1 cellular context compared by ENCODE assay signal in the genomic region with DNA sequence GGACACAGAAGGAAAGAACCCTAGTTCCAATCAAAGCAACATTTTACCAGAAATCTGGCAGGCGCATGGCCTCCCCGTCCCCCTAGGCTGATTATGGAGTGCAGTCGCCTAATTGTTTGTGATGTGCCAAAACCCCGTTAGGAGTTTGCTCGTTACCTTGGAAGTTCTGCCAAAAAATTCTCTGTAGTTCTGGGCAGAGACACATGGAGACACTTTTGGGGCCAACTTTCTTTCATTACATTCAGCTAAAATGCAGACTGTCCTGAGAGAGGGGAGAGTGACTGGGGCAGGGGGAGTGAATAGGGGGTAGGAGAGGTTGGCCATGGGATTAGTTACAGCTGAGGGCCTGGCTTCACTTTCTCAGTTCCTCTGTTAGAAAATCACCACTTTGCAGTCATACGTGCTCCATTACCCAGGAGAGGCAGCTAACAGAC.
TF ChIP-seq lines count a peak whose summit lies in the region.

No MANE protein-coding gene starts in this region.

TF ChIP-seq in IMR-90, 13 proteins besides CTCF, POLR2A, EP300 and RAD21:
- no peak for TF ChIP-seq RCOR1 (IDR thresholded peaks at IDR 0.05; ENCODE audit: insufficient replicate concordance, low read length)
- no peak for TF ChIP-seq FOS (IDR thresholded peaks at IDR 0.05; ENCODE audit: low read depth, low read length)
- TF ChIP-seq ELK1 (IDR thresholded peaks at IDR 0.05; ENCODE audit: borderline replicate concordance, low read depth, low read length) = no peak
- no peak for TF ChIP-seq NFE2L2 (IDR thresholded peaks at IDR 0.05; ENCODE audit: low read depth, low read length)
- no peak for TF ChIP-seq SMC3 (IDR thresholded peaks at IDR 0.05; ENCODE audit: low read depth, low read length)
- no peak for TF ChIP-seq CEBPB (IDR thresholded peaks at IDR 0.05; ENCODE audit: low read depth, low read length)
